ENCODE assay signal across 1 cellular context in the genomic region with DNA sequence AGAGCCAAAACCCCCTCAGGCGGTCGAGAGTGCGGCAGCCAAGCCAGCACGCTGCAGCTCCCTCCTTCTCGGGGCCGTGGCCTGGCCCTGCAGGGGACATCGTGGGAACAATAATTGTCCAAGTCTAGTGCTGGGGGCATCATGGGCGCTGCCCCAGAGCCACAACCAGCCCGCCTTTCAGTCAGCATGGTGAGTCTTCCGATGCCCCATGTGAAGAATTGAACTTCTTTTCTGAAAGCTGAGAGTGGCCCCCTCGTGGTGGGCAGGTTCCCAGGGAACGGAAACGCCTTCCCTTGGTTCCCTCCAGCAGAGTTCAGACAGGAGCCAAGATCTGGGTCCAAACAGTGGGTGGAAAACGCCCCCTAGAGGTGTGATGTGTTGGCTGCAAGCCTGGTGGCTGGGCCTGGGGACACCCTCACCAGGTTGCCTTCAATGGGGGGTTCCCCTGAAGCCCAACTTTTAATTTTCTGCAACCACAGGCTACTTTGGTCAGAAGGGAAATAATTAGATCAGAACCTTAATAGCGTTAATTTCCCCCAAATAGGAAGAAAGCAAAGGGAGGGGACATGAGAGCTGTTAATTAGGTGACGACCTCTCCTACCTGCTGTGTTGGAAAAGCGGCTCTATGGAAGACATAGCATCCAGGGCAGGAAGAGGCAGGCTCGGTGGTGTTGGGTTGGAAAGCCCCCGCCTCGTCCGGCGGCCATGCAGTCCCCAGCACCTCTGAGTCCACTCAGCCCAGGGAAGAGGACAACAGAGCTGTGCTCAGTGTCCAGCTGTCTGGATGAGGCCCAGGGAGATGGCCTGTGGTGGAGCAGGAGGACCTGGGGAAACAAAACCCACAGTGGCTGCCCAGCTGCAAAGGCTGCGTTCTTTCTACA.
TF ChIP-seq lines count a peak whose summit lies in the region.

No MANE protein-coding gene starts in this region.

TF ChIP-seq in HepG2, 621 proteins besides CTCF, POLR2A, EP300 and RAD21 (continued from another document and continues in another):
- TF ChIP-seq ZNF432 (CRISPR knock-in tag; IDR thresholded peaks at IDR 0.05; ENCODE audit: borderline replicate concordance) (no peak), POLR2AphosphoS5 (IDR thresholded peaks at IDR 0.05; ENCODE audit: low read depth, low read length) (no peak), HNRNPK (IDR thresholded peaks at IDR 0.05; ENCODE audit: low read depth, low read length, poor library complexity, severe bottlenecking) (no peak), CCAR2 (optimal IDR thresholded peaks at IDR 0.05; ENCODE audit: low read depth, low read length) (no peak), ZNF605 (CRISPR knock-in tag; IDR thresholded peaks at IDR 0.05) (no peak; the same call in 1 of the 2 replicates), ZNF670 (CRISPR knock-in tag; IDR thresholded peaks at IDR 0.05; ENCODE audit: borderline replicate concordance) (0 out of 2 replicates have a peak, but pooled peaks have one; percentile 23), KAT2B (IDR thresholded peaks at IDR 0.05; ENCODE audit: borderline replicate concordance, low read depth, low read length) (no peak), ZNF180 (CRISPR knock-in tag; IDR thresholded peaks at IDR 0.05; ENCODE audit: borderline replicate concordance, low read depth) (no peak), ZNF782 (CRISPR knock-in tag; IDR thresholded peaks at IDR 0.05; ENCODE audit: borderline replicate concordance) (no peak), SAP130 (CRISPR knock-in tag; IDR thresholded peaks at IDR 0.05; ENCODE audit: low read depth) (peak; percentile 86), NFE2 (CRISPR knock-in tag; IDR thresholded peaks at IDR 0.05) (no peak), HNRNPL (IDR thresholded peaks at IDR 0.05; ENCODE audit: low read depth, low read length) (peak; percentile 84; the same call in 1 of the 2 replicates), IKZF1 (IDR thresholded peaks at IDR 0.05) (no peak), ZSCAN25 (CRISPR knock-in tag; IDR thresholded peaks at IDR 0.05) (peak; percentile 87), TSC22D2 (CRISPR knock-in tag; IDR thresholded peaks at IDR 0.05; ENCODE audit: borderline replicate concordance) (peak; percentile 52; the same call in 1 of the 2 replicates), ZNF235 (CRISPR knock-in tag; IDR thresholded peaks at IDR 0.05; ENCODE audit: borderline replicate concordance) (0 out of 2 replicates have a peak, but pooled peaks have one; percentile 61), ZNF431 (CRISPR knock-in tag; IDR thresholded peaks at IDR 0.05; ENCODE audit: borderline replicate concordance, low read depth) (no peak), SAFB2 (CRISPR knock-in tag; IDR thresholded peaks at IDR 0.05; ENCODE audit: borderline replicate concordance, low read depth) (no peak), ZFP90 (CRISPR knock-in tag; IDR thresholded peaks at IDR 0.05; ENCODE audit: borderline replicate concordance) (peak; percentile 57; the same call in 1 of the 2 replicates), ZNF207 (IDR thresholded peaks at IDR 0.05; ENCODE audit: borderline replicate concordance) (no peak)
- TF ChIP-seq, protein P1, sequence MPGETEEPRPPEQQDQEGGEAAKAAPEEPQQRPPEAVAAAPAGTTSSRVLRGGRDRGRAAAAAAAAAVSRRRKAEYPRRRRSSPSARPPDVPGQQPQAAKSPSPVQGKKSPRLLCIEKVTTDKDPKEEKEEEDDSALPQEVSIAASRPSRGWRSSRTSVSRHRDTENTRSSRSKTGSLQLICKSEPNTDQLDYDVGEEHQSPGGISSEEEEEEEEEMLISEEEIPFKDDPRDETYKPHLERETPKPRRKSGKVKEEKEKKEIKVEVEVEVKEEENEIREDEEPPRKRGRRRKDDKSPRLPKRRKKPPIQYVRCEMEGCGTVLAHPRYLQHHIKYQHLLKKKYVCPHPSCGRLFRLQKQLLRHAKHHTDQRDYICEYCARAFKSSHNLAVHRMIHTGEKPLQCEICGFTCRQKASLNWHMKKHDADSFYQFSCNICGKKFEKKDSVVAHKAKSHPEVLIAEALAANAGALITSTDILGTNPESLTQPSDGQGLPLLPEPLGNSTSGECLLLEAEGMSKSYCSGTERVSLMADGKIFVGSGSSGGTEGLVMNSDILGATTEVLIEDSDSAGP (CRISPR knock-in tag; IDR thresholded peaks at IDR 0.05; ENCODE audit: borderline replicate concordance) = peak; percentile 48; the same call in 1 of the 2 replicates
- TF ChIP-seq, protein P2, sequence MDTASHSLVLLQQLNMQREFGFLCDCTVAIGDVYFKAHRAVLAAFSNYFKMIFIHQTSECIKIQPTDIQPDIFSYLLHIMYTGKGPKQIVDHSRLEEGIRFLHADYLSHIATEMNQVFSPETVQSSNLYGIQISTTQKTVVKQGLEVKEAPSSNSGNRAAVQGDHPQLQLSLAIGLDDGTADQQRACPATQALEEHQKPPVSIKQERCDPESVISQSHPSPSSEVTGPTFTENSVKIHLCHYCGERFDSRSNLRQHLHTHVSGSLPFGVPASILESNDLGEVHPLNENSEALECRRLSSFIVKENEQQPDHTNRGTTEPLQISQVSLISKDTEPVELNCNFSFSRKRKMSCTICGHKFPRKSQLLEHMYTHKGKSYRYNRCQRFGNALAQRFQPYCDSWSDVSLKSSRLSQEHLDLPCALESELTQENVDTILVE (CRISPR knock-in tag; IDR thresholded peaks at IDR 0.05) = peak; percentile 68; the same call in 1 of the 2 replicates
- TF ChIP-seq, protein P3, sequence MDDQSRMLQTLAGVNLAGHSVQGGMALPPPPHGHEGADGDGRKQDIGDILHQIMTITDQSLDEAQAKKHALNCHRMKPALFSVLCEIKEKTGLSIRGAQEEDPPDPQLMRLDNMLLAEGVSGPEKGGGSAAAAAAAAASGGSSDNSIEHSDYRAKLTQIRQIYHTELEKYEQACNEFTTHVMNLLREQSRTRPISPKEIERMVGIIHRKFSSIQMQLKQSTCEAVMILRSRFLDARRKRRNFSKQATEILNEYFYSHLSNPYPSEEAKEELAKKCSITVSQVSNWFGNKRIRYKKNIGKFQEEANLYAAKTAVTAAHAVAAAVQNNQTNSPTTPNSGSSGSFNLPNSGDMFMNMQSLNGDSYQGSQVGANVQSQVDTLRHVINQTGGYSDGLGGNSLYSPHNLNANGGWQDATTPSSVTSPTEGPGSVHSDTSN (CRISPR knock-in tag; IDR thresholded peaks at IDR 0.05; ENCODE audit: borderline replicate concordance) = no peak
- TF ChIP-seq, protein P4, sequence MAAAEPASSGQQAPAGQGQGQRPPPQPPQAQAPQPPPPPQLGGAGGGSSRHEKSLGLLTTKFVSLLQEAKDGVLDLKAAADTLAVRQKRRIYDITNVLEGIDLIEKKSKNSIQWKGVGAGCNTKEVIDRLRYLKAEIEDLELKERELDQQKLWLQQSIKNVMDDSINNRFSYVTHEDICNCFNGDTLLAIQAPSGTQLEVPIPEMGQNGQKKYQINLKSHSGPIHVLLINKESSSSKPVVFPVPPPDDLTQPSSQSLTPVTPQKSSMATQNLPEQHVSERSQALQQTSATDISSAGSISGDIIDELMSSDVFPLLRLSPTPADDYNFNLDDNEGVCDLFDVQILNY (CRISPR knock-in tag; conservative IDR thresholded peaks at IDR 0.05) = no peak
- TF ChIP-seq, protein P5, sequence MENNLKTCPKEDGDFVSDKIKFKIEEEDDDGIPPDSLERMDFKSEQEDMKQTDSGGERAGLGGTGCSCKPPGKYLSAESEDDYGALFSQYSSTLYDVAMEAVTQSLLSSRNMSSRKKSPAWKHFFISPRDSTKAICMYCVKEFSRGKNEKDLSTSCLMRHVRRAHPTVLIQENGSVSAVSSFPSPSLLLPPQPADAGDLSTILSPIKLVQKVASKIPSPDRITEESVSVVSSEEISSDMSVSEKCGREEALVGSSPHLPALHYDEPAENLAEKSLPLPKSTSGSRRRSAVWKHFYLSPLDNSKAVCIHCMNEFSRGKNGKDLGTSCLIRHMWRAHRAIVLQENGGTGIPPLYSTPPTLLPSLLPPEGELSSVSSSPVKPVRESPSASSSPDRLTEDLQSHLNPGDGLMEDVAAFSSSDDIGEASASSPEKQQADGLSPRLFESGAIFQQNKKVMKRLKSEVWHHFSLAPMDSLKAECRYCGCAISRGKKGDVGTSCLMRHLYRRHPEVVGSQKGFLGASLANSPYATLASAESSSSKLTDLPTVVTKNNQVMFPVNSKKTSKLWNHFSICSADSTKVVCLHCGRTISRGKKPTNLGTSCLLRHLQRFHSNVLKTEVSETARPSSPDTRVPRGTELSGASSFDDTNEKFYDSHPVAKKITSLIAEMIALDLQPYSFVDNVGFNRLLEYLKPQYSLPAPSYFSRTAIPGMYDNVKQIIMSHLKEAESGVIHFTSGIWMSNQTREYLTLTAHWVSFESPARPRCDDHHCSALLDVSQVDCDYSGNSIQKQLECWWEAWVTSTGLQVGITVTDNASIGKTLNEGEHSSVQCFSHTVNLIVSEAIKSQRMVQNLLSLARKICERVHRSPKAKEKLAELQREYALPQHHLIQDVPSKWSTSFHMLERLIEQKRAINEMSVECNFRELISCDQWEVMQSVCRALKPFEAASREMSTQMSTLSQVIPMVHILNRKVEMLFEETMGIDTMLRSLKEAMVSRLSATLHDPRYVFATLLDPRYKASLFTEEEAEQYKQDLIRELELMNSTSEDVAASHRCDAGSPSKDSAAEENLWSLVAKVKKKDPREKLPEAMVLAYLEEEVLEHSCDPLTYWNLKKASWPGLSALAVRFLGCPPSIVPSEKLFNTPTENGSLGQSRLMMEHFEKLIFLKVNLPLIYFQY (CRISPR knock-in tag; IDR thresholded peaks at IDR 0.05; ENCODE audit: borderline replicate concordance) = peak; percentile 78
- TF ChIP-seq, protein P6, sequence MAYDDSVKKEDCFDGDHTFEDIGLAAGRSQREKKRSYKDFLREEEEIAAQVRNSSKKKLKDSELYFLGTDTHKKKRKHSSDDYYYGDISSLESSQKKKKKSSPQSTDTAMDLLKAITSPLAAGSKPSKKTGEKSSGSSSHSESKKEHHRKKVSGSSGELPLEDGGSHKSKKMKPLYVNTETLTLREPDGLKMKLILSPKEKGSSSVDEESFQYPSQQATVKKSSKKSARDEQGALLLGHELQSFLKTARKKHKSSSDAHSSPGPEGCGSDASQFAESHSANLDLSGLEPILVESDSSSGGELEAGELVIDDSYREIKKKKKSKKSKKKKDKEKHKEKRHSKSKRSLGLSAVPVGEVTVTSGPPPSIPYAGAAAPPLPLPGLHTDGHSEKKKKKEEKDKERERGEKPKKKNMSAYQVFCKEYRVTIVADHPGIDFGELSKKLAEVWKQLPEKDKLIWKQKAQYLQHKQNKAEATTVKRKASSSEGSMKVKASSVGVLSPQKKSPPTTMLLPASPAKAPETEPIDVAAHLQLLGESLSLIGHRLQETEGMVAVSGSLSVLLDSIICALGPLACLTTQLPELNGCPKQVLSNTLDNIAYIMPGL (CRISPR knock-in tag; IDR thresholded peaks at IDR 0.05; ENCODE audit: borderline replicate concordance in 1 of 2, low read depth in 1 of 2) = peak; percentile 93 to 98
- TF ChIP-seq, protein P7, sequence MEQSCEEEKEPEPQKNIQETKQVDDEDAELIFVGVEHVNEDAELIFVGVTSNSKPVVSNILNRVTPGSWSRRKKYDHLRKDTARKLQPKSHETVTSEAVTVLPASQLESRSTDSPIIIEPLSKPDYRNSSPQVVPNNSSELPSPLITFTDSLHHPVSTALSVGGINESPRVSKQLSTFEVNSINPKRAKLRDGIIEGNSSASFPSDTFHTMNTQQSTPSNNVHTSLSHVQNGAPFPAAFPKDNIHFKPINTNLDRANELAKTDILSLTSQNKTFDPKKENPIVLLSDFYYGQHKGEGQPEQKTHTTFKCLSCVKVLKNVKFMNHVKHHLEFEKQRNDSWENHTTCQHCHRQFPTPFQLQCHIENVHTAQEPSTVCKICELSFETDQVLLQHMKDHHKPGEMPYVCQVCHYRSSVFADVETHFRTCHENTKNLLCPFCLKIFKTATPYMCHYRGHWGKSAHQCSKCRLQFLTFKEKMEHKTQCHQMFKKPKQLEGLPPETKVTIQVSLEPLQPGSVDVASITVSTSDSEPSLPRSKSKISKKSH (CRISPR knock-in tag; IDR thresholded peaks at IDR 0.05; ENCODE audit: borderline replicate concordance) = 0 out of 2 replicates have a peak, but pooled peaks have one; percentile 58
- TF ChIP-seq, protein P8, sequence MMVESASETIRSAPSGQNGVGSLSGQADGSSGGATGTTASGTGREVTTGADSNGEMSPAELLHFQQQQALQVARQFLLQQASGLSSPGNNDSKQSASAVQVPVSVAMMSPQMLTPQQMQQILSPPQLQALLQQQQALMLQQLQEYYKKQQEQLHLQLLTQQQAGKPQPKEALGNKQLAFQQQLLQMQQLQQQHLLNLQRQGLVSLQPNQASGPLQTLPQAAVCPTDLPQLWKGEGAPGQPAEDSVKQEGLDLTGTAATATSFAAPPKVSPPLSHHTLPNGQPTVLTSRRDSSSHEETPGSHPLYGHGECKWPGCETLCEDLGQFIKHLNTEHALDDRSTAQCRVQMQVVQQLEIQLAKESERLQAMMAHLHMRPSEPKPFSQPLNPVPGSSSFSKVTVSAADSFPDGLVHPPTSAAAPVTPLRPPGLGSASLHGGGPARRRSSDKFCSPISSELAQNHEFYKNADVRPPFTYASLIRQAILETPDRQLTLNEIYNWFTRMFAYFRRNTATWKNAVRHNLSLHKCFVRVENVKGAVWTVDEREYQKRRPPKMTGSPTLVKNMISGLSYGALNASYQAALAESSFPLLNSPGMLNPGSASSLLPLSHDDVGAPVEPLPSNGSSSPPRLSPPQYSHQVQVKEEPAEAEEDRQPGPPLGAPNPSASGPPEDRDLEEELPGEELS (CRISPR knock-in tag; IDR thresholded peaks at IDR 0.05) = no peak
- TF ChIP-seq, protein P9, sequence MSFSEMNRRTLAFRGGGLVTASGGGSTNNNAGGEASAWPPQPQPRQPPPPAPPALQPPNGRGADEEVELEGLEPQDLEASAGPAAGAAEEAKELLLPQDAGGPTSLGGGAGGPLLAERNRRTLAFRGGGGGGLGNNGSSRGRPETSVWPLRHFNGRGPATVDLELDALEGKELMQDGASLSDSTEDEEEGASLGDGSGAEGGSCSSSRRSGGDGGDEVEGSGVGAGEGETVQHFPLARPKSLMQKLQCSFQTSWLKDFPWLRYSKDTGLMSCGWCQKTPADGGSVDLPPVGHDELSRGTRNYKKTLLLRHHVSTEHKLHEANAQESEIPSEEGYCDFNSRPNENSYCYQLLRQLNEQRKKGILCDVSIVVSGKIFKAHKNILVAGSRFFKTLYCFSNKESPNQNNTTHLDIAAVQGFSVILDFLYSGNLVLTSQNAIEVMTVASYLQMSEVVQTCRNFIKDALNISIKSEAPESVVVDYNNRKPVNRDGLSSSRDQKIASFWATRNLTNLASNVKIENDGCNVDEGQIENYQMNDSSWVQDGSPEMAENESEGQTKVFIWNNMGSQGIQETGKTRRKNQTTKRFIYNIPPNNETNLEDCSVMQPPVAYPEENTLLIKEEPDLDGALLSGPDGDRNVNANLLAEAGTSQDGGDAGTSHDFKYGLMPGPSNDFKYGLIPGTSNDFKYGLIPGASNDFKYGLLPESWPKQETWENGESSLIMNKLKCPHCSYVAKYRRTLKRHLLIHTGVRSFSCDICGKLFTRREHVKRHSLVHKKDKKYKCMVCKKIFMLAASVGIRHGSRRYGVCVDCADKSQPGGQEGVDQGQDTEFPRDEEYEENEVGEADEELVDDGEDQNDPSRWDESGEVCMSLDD (CRISPR knock-in tag; IDR thresholded peaks at IDR 0.05; ENCODE audit: borderline replicate concordance) = no peak
